ENCODE assay signal across 8 cellular contexts in the genomic region with DNA sequence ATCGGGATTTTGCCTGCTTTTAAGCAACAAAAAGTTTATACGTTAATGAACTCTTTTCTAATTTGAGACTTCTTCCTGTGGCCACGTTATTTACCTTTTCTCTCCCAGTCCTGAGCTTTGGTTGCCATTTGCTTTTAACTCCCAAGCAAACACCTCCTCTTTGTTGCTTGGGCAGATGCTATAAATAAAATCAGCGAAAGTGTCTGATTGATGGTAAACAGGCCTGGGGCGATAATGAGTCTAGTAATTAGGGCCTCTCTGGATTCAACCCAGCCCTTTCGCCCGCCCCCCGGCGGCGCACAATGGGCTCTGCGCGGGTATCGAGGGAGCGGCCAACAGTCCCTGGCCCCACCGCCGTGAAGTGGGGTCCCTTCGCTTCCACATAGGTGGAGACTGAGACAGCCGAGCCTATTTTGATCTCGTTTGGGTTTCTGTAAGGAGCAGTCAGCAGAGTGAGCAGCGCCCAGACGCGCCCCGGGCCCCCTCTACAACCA. TPM values are rescaled to one million over a fixed set of nuclear protein-coding genes. Genes with fewer than 3 reads are reported as not detected.
DNase-seq lines count a peak whose midpoint lies in the region; ATAC-seq and TF ChIP-seq lines count a peak whose summit lies in the region.

No MANE protein-coding gene starts in this region.

- H3K9me3 ChIP-seq in SJSA1 (replicated peaks) (no peaks in the 10 kb centered on the region), fibroblast of lung (ENCODE audit: control insufficient read depth, insufficient read depth, low read depth, low read length) (no peaks in the 10 kb centered on the region), parathyroid adenoma (ENCODE audit: control insufficient read depth, low read length) (no peaks in the 10 kb centered on the region)

- H3K4me1 ChIP-seq in SJSA1 (replicated peaks): peaks cover 12% of the 10 kb centered on the region
- H3K4me1 ChIP-seq in fibroblast of lung (ENCODE audit: control insufficient read depth, extremely low read depth, insufficient read depth, low read length): peaks cover 3% of the 10 kb centered on the region
- no peaks in the 10 kb centered on the region for H3K4me1 ChIP-seq in parathyroid adenoma

- no peak overlapping the region for H3K9ac ChIP-seq in fibroblast of lung (ENCODE audit: insufficient read depth, low read length)
- H3K9ac ChIP-seq in parathyroid adenoma: no peak overlapping the region

- H3K79me2 ChIP-seq in fibroblast of lung (ENCODE audit: control insufficient read depth, insufficient read depth, low read length): no peaks in the 10 kb centered on the region
- H3K79me2 ChIP-seq in parathyroid adenoma: no peaks in the 10 kb centered on the region

- TF ChIP-seq CTCF in AG09319 (IDR thresholded peaks at IDR 0.05; ENCODE audit: low read depth, low read length) (peak; percentile 15), fibroblast of lung (conservative IDR thresholded peaks at IDR 0.05 in 1 of 2, IDR thresholded peaks at IDR 0.05 in 1 of 2; ENCODE audit: low read depth in 1 of 2, low read length in 2 of 2) (peak in 1 of 2 donors; percentile 25), parathyroid adenoma (IDR thresholded peaks at IDR 0.05) (no peak)

- H3K4me3 ChIP-seq in SJSA1: peak overlapping the region; percentile 47
- peak overlapping the region; percentile 67 to 80 (median 76) for H3K4me3 ChIP-seq in fibroblast of lung (replicated peaks in 1 of 4; ENCODE audit: control extremely low read depth in 1 of 4, insufficient read depth in 1 of 4, low read depth in 3 of 4, low read length in 4 of 4)
- peak overlapping the region; percentile 55 for H3K4me3 ChIP-seq in parathyroid adenoma (ENCODE audit: low read depth, low read length)

- ATAC-seq in GM19324 (IDR thresholded peaks at IDR 0.05; ENCODE audit: low FRiP score, unreplicated experiment) (peak; percentile 12), HG03520 (IDR thresholded peaks at IDR 0.05; ENCODE audit: unreplicated experiment) (peak; percentile 10)

- H3K36me3 ChIP-seq in SJSA1 (no peaks in the 10 kb centered on the region), fibroblast of lung (ENCODE audit: control insufficient read depth, insufficient read depth, low read length) (no peaks in the 10 kb centered on the region), parathyroid adenoma (ENCODE audit: control insufficient read depth, insufficient read depth, low read length) (no peaks in the 10 kb centered on the region)

- H3K4me2 ChIP-seq in fibroblast of lung (ENCODE audit: extremely low read depth, insufficient read depth, low read length): peak overlapping the region; percentile 97
- peak overlapping the region; percentile 92 for H3K4me2 ChIP-seq in parathyroid adenoma (ENCODE audit: low read length)

- DNase-seq in AG09319 (ENCODE audit: extremely low read depth, low read depth) (no peak), SJSA1 (ENCODE audit: low read depth in 1 of 2, low spot score in 2 of 2) (no peak), fibroblast of lung (ENCODE audit: low read depth in 2 of 2) (peak in 1 of 2 donors; percentile 1), SW 1271 (lab: John Stamatoyannopoulos, UW) (no peak), SIG-M5 treated with dmso at 0.1 percent for 504 hours (lab: John Stamatoyannopoulos, UW; ENCODE audit: unreplicated experiment) (no peak)

- no peak overlapping the region for H3K27ac ChIP-seq in SJSA1
- peak overlapping the region; percentile 18 for H3K27ac ChIP-seq in fibroblast of lung (ENCODE audit: insufficient read depth, low read length)
- H3K27ac ChIP-seq in parathyroid adenoma: no peak overlapping the region

- H3K27me3 ChIP-seq in SJSA1 (replicated peaks) (peaks cover 5% of the 10 kb centered on the region; the same call in 1 of the 2 replicates), fibroblast of lung (ENCODE audit: control insufficient read depth, insufficient read depth, low read length) (no peaks in the 10 kb centered on the region), parathyroid adenoma (ENCODE audit: control insufficient read depth, insufficient read depth, low read length) (no peaks in the 10 kb centered on the region)

- no peaks in the 10 kb centered on the region for H4K20me1 ChIP-seq in fibroblast of lung (ENCODE audit: control insufficient read depth, extremely low read depth, insufficient read depth, low read length)

- peak overlapping the region; percentile 98 for H2AFZ ChIP-seq in fibroblast of lung (ENCODE audit: low read length)
- H2AFZ ChIP-seq in parathyroid adenoma: peak overlapping the region; percentile 82

RNA-seq across cellular contexts. Expression of a gene that starts 0.8 kb away (rescaled TPM):
- 3.6 and 7.0 TPM in 2 replicates for total RNA-seq in SJSA1 (2014; rRNA removed; shearing (Covaris generic))
- total RNA-seq in fibroblast of lung: 11.8 and 18.0 TPM in 2 replicates
- polyA plus RNA-seq in fibroblast of lung: 3.4 and 11.2 TPM in 2 replicates
- 2.6 and 10.6 TPM in 2 replicates for polyA plus RNA-seq in fibroblast of lung (2012)
- polyA minus RNA-seq in fibroblast of lung (ENCODE audit: low replicate concordance): 0.33 TPM in 1 of 2 replicates, not detected in the other

RNA-seq across cellular contexts. Expression of a gene that starts 53.2 kb away (rescaled TPM):
- total RNA-seq in SJSA1 (2014; rRNA removed; shearing (Covaris generic)): 143 and 153 TPM in 2 replicates
- total RNA-seq in fibroblast of lung: 33.9 and 40.1 TPM in 2 replicates
- 57.4 and 72.3 TPM in 2 replicates for polyA plus RNA-seq in fibroblast of lung
- polyA plus RNA-seq in fibroblast of lung (2012): 42.0 and 52.0 TPM in 2 replicates
- 0.94 and 3.6 TPM in 2 replicates for polyA minus RNA-seq in fibroblast of lung (ENCODE audit: low replicate concordance)
